32 cellular contexts compared by ENCODE assay signal in genomic region chr1:200692321-200692720, GRCh38.
"Had no signal": no experiment of that assay in that cellular context is flagged by ENCODE, and none has a peak within 500 bp of the region (broad histone marks: within the 10 kb centered on the region; RNA-seq: fewer than 3 reads in every experiment).

No MANE protein-coding gene starts in this region.

- DNase-seq: activated CD4-positive, alpha-beta memory T cell treated with anti-CD3 and anti-CD28 coated beads for 36 hours; activated CD4-positive, alpha-beta T cell treated with anti-CD3 and anti-CD28 coated beads for 36 hours; activated CD4-positive, alpha-beta T cell treated with anti-CD3 and anti-CD28 coated beads, Interleukin-2, amount 10 ng/mL, durations not matched to agents 24 days and 14 days; activated CD4-positive, CD25-positive, alpha-beta regulatory T cell; activated CD4-positive, CD25-positive, alpha-beta regulatory T cell treated with anti-CD3 and anti-CD28 coated beads, Interleukin-2, amount 50 U/mL, for 72 hours; activated CD8-positive, alpha-beta memory T cell treated with anti-CD3 and anti-CD28 coated beads, Interleukin-2, amount 10 ng/mL, durations not matched to agents 7 days and 5 days; activated CD8-positive, alpha-beta memory T cell treated with anti-CD3 and anti-CD28 coated beads, Interleukin-2, amount 50 U/mL, for 4 hours; activated CD8-positive, alpha-beta T cell treated with anti-CD3 and anti-CD28 coated beads, Interleukin-2, amount 10 ng/mL, durations not matched to agents 7 days and 5 days; activated gamma-delta T cell; activated naive CD4-positive, alpha-beta T cell; activated naive CD4-positive, alpha-beta T cell treated with anti-CD3 and anti-CD28 coated beads, Interleukin-2, amount 10 ng/mL, durations not matched to agents 7 days and 5 days; activated naive CD8-positive, alpha-beta T cell treated with anti-CD3 and anti-CD28 coated beads, Interleukin-2, amount 10 ng/mL, durations not matched to agents 7 days and 5 days; activated T-cell treated with anti-CD3 and anti-CD28 coated beads, Interleukin-2, amount 50 U/mL, for 1 hour; activated T-cell treated with anti-CD3 and anti-CD28 coated beads, Interleukin-2, amount 50 U/mL, for 48 hours; brain microvascular endothelial cell; dorsolateral prefrontal cortex; effector memory CD4-positive, alpha-beta T cell; endodermal cell; foreskin fibroblast; head of caudate nucleus; T-helper 17 cell; T1000 had no signal

- FAIRE-seq: bronchial epithelial cell, frontal cortex had no signal

- H3K4me3 ChIP-seq: ascending aorta, coronary artery, dorsolateral prefrontal cortex had no signal

- H3K36me3 ChIP-seq: ascending aorta, brain microvascular endothelial cell had no signal

- H3K27ac Mint-ChIP-seq: activated CD4-positive, alpha-beta memory T cell treated with anti-CD3 and anti-CD28 coated beads for 36 hours; activated CD4-positive, alpha-beta T cell treated with anti-CD3 and anti-CD28 coated beads for 36 hours; activated CD4-positive, alpha-beta T cell treated with anti-CD3 and anti-CD28 coated beads, Interleukin-2, amount 10 ng/mL, durations not matched to agents 24 days and 14 days; activated CD8-positive, alpha-beta memory T cell treated with anti-CD3 and anti-CD28 coated beads, Interleukin-2, amount 10 ng/mL, durations not matched to agents 7 days and 5 days; activated CD8-positive, alpha-beta T cell treated with anti-CD3 and anti-CD28 coated beads, Interleukin-2, amount 10 ng/mL, durations not matched to agents 7 days and 5 days; activated naive CD4-positive, alpha-beta T cell treated with anti-CD3 and anti-CD28 coated beads, Interleukin-2, amount 10 ng/mL, durations not matched to agents 7 days and 5 days; activated naive CD4-positive, alpha-beta T cell treated with anti-CD3 and anti-CD28 coated beads, Interleukin-2, amount 50 U/mL, for 72 hours; activated naive CD8-positive, alpha-beta T cell treated with anti-CD3 and anti-CD28 coated beads, Interleukin-2, amount 10 ng/mL, durations not matched to agents 7 days and 5 days; activated T-helper 1 cell treated with anti-CD3 and anti-CD28 coated beads, Interleukin-12 subunit alpha, Interleukin-12 subunit beta, Interleukin-2, Interleukin-4 antibody, amounts not matched to agents 30 ng/mL and 10 ng/mL and 1 ng/mL, durations not matched to agents 14 hours and 24 hours and 36 hours; dendritic cell treated with granulocyte-macrophage colony-stimulating factor and Interleukin-4, amounts not matched to agents 40 ng/mL and 50 ng/mL, for 4 days; endodermal cell; T-helper 17 cell; T-helper 2 cell treated with Interferon-gamma antibody and Interleukin-4, amounts not matched to agents 5 μg/mL and 100 μg/mL, for 36 hours had no signal

- H3K27ac ChIP-seq: ascending aorta, brain microvascular endothelial cell, coronary artery, dorsolateral prefrontal cortex had no signal

- H3K4me3 Mint-ChIP-seq: activated CD4-positive, alpha-beta memory T cell treated with anti-CD3 and anti-CD28 coated beads for 36 hours; activated CD4-positive, alpha-beta T cell treated with anti-CD3 and anti-CD28 coated beads for 36 hours; activated CD4-positive, alpha-beta T cell treated with anti-CD3 and anti-CD28 coated beads, Interleukin-2, amount 10 ng/mL, durations not matched to agents 24 days and 14 days; activated CD8-positive, alpha-beta memory T cell treated with anti-CD3 and anti-CD28 coated beads, Interleukin-2, amount 10 ng/mL, durations not matched to agents 7 days and 5 days; activated CD8-positive, alpha-beta T cell treated with anti-CD3 and anti-CD28 coated beads, Interleukin-2, amount 10 ng/mL, durations not matched to agents 7 days and 5 days; activated naive CD4-positive, alpha-beta T cell treated with anti-CD3 and anti-CD28 coated beads, Interleukin-2, amount 10 ng/mL, durations not matched to agents 7 days and 5 days; activated naive CD8-positive, alpha-beta T cell treated with anti-CD3 and anti-CD28 coated beads, Interleukin-2, amount 10 ng/mL, durations not matched to agents 7 days and 5 days; activated T-helper 1 cell treated with anti-CD3 and anti-CD28 coated beads, Interleukin-12 subunit alpha, Interleukin-12 subunit beta, Interleukin-2, Interleukin-4 antibody, amounts not matched to agents 30 ng/mL and 10 ng/mL and 1 ng/mL, durations not matched to agents 14 hours and 24 hours and 36 hours; central memory CD8-positive, alpha-beta T cell; dendritic cell treated with granulocyte-macrophage colony-stimulating factor and Interleukin-4, amounts not matched to agents 40 ng/mL and 50 ng/mL, for 4 days; endodermal cell; T-helper 17 cell; T-helper 2 cell treated with Interferon-gamma antibody and Interleukin-4, amounts not matched to agents 5 μg/mL and 100 μg/mL, for 36 hours had no signal

- H3K4me1 ChIP-seq: ascending aorta had no signal

- H3K9me3 Mint-ChIP-seq: activated CD4-positive, alpha-beta memory T cell treated with anti-CD3 and anti-CD28 coated beads for 36 hours; activated CD4-positive, alpha-beta T cell treated with anti-CD3 and anti-CD28 coated beads, Interleukin-2, amount 10 ng/mL, durations not matched to agents 24 days and 14 days; activated naive CD4-positive, alpha-beta T cell treated with anti-CD3 and anti-CD28 coated beads, Interleukin-2, amount 10 ng/mL, durations not matched to agents 7 days and 5 days; activated naive CD4-positive, alpha-beta T cell treated with anti-CD3 and anti-CD28 coated beads, Interleukin-2, amount 50 U/mL, for 72 hours; activated T-helper 1 cell treated with anti-CD3 and anti-CD28 coated beads, Interleukin-12 subunit alpha, Interleukin-12 subunit beta, Interleukin-2, Interleukin-4 antibody, amounts not matched to agents 30 ng/mL and 10 ng/mL and 1 ng/mL, durations not matched to agents 14 hours and 24 hours and 36 hours; central memory CD8-positive, alpha-beta T cell; endodermal cell; T-helper 2 cell treated with Interferon-gamma antibody and Interleukin-4, amounts not matched to agents 5 μg/mL and 100 μg/mL, for 36 hours had no signal

- ATAC-seq: activated CD4-positive, alpha-beta T cell treated with anti-CD3 and anti-CD28 coated beads for 36 hours; activated CD8-positive, alpha-beta memory T cell treated with anti-CD3 and anti-CD28 coated beads, Interleukin-2, amount 10 ng/mL, durations not matched to agents 7 days and 5 days; activated CD8-positive, alpha-beta T cell treated with anti-CD3 and anti-CD28 coated beads, Interleukin-2, amount 10 ng/mL, durations not matched to agents 7 days and 5 days; activated naive CD4-positive, alpha-beta T cell treated with anti-CD3 and anti-CD28 coated beads, Interleukin-2, amount 50 U/mL, for 72 hours; esophagus mucosa; T-helper 17 cell had no signal

- H3K4me1 Mint-ChIP-seq: activated CD4-positive, alpha-beta T cell treated with anti-CD3 and anti-CD28 coated beads for 36 hours; activated CD4-positive, alpha-beta T cell treated with anti-CD3 and anti-CD28 coated beads, Interleukin-2, amount 10 ng/mL, durations not matched to agents 24 days and 14 days; activated CD8-positive, alpha-beta memory T cell treated with anti-CD3 and anti-CD28 coated beads, Interleukin-2, amount 10 ng/mL, durations not matched to agents 7 days and 5 days; activated naive CD4-positive, alpha-beta T cell treated with anti-CD3 and anti-CD28 coated beads, Interleukin-2, amount 10 ng/mL, durations not matched to agents 7 days and 5 days; activated naive CD8-positive, alpha-beta T cell treated with anti-CD3 and anti-CD28 coated beads, Interleukin-2, amount 10 ng/mL, durations not matched to agents 7 days and 5 days; central memory CD8-positive, alpha-beta T cell; endodermal cell; T-helper 17 cell had no signal

- H3K27me3 ChIP-seq: ascending aorta, brain microvascular endothelial cell, dorsolateral prefrontal cortex had no signal

- H3K9me3 ChIP-seq: ascending aorta had no signal

- H3K27me3 Mint-ChIP-seq: activated CD4-positive, alpha-beta T cell treated with anti-CD3 and anti-CD28 coated beads for 36 hours; dendritic cell treated with granulocyte-macrophage colony-stimulating factor and Interleukin-4, amounts not matched to agents 40 ng/mL and 50 ng/mL, for 4 days had no signal

- H3K36me3 Mint-ChIP-seq: activated CD4-positive, alpha-beta memory T cell treated with anti-CD3 and anti-CD28 coated beads for 36 hours; activated CD8-positive, alpha-beta memory T cell treated with anti-CD3 and anti-CD28 coated beads, Interleukin-2, amount 10 ng/mL, durations not matched to agents 7 days and 5 days; activated naive CD4-positive, alpha-beta T cell treated with anti-CD3 and anti-CD28 coated beads, Interleukin-2, amount 10 ng/mL, durations not matched to agents 7 days and 5 days; activated naive CD4-positive, alpha-beta T cell treated with anti-CD3 and anti-CD28 coated beads, Interleukin-2, amount 50 U/mL, for 72 hours; activated naive CD8-positive, alpha-beta T cell treated with anti-CD3 and anti-CD28 coated beads, Interleukin-2, amount 10 ng/mL, durations not matched to agents 7 days and 5 days had no signal
